Comparison of ENCODE assay signal across 15 cellular contexts in the genomic region with DNA sequence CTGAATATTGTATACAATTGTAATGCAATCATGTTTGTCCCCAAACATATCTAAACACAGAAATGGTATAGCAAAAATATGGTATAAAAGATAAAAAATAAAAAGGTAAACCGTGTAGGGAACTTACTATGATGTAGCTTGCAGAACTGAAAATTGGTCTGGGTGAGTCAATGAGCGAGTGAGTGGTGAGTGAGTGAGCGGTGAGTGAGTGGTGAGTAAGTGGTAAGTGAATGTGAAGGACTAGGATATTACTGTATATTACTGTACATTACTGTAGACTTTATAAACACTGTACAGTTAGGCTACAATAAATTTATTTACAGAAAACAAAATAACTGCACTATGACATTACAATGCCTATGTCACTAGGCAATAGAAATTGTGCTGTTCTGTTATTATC.
"Had no signal": no experiment of that assay in that cellular context is flagged by ENCODE, and none has a peak within 500 bp of the region (broad histone marks: within the 10 kb centered on the region; RNA-seq: fewer than 3 reads in every experiment).

No MANE protein-coding gene starts in this region.

- H3K27ac Mint-ChIP-seq: activated naive CD4-positive, alpha-beta T cell treated with anti-CD3 and anti-CD28 coated beads, Interleukin-2, amount 10 ng/mL, durations not matched to agents 7 days and 5 days; naive B cell had no signal

- H3K4me1 Mint-ChIP-seq: activated naive CD4-positive, alpha-beta T cell treated with anti-CD3 and anti-CD28 coated beads, Interleukin-2, amount 10 ng/mL, durations not matched to agents 7 days and 5 days; central memory CD8-positive, alpha-beta T cell; naive B cell had no signal

- H3K36me3 ChIP-seq: ovary, right lobe of liver had no signal

- H3K4me3 Mint-ChIP-seq: activated naive CD4-positive, alpha-beta T cell treated with anti-CD3 and anti-CD28 coated beads, Interleukin-2, amount 10 ng/mL, durations not matched to agents 7 days and 5 days; central memory CD8-positive, alpha-beta T cell; naive B cell had no signal

- H3K4me2 ChIP-seq: smooth muscle cell had no signal

- DNase-seq: activated CD4-positive, alpha-beta T cell treated with anti-CD3 and anti-CD28 coated beads for 1 hour; activated CD4-positive, alpha-beta T cell treated with anti-CD3 and anti-CD28 coated beads, Interleukin-2, amount 50 U/mL, for 48 hours; activated naive CD4-positive, alpha-beta T cell treated with anti-CD3 and anti-CD28 coated beads, Interleukin-2, amount 10 ng/mL, durations not matched to agents 7 days and 5 days; naive B cell; ovary; right lobe of liver; stimulated activated CD4-positive, alpha-beta T cell treated with anti-CD3 and anti-CD28 coated beads, Interleukin-4, amount 100 ng/mL, for 4 hours; stimulated activated CD8-positive, alpha-beta memory T cell treated with anti-CD3 and anti-CD28 coated beads, Interleukin-4, amount 100 ng/mL, for 48 hours; stimulated activated naive CD8-positive, alpha-beta T cell treated with anti-CD3 and anti-CD28 coated beads, Interleukin-15, Interleukin-2, amounts not matched to agents 100 U/mL and 50 U/mL, for 24 hours; trophoblast cell had no signal

- H3K9me3 ChIP-seq: ovary, right lobe of liver had no signal

- H3K36me3 Mint-ChIP-seq: activated naive CD4-positive, alpha-beta T cell treated with anti-CD3 and anti-CD28 coated beads, Interleukin-2, amount 10 ng/mL, durations not matched to agents 7 days and 5 days; naive B cell had no signal

- H3K27me3 ChIP-seq: ovary, right lobe of liver had no signal

- H3K27me3 Mint-ChIP-seq: activated naive CD4-positive, alpha-beta T cell treated with anti-CD3 and anti-CD28 coated beads, Interleukin-2, amount 10 ng/mL, durations not matched to agents 7 days and 5 days; central memory CD8-positive, alpha-beta T cell; naive B cell had no signal

- ATAC-seq: left lobe of liver; right lobe of liver; stimulated activated naive CD8-positive, alpha-beta T cell treated with anti-CD3 and anti-CD28 coated beads, Interleukin-15, Interleukin-2, amounts not matched to agents 100 U/mL and 50 U/mL, for 24 hours had no signal

- H3K27ac ChIP-seq: coronary artery, ovary, right lobe of liver, VCaP had no signal

- H3K4me1 ChIP-seq: right lobe of liver had no signal

- H3K4me3 ChIP-seq: coronary artery, ovary, right lobe of liver, smooth muscle cell had no signal
